ENCODE assay signal across 28 cellular contexts in the genomic region with DNA sequence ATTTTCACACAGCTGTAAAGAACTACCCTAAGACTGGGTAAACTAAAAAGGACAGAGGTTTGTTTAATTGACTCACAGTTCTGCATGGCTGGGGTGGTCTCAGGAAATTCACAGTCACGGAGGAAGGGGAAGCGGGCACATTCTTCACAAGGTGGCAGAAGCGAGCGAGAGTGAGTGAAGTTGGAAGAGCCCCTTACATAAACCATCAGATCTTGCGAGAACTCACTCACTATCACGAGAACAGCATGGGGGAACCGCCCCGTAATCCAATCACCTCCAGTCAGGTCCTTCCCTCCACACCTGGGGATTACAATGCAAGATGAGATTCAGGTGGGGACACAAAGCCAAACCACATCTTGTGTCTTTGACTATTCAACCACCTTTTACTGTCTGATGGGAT.
"Had no signal": no experiment of that assay in that cellular context is flagged by ENCODE, and none has a peak within 500 bp of the region (broad histone marks: within the 10 kb centered on the region; RNA-seq: fewer than 3 reads in every experiment).

No MANE protein-coding gene starts in this region.

- H3K36me3 ChIP-seq: left lung, lower lobe of right lung, neutrophil, right lobe of liver, stomach, thyroid gland, transverse colon, upper lobe of left lung, vagina had no signal

- ATAC-seq: left colon; left lung; lower lobe of right lung; natural killer cell treated with Interleukin-12 subunit alpha and Interleukin-12 subunit beta and Interleukin-15 and Interleukin-18, amount 100 ng/mL, for 72 hours; psoas muscle; right lobe of liver; stimulated activated naive B cell treated with anti-CD40 and anti-IgM and Interleukin-4, amounts not matched to agents 10 μg/mL and 1 μg/mL and 100 μg/mL, for 72 hours; stimulated activated naive CD8-positive, alpha-beta T cell treated with anti-CD3 and anti-CD28 coated beads, Interleukin-15, Interleukin-2, amounts not matched to agents 100 U/mL and 50 U/mL, for 24 hours had no signal

- H3K36me3 Mint-ChIP-seq: immature natural killer cell; mesothelial cell of epicardium; naive B cell; natural killer cell treated with Interleukin-12 subunit alpha and Interleukin-12 subunit beta and Interleukin-15 and Interleukin-18, amount 100 ng/mL, for 72 hours; stimulated activated naive B cell treated with anti-CD40 and anti-IgM and Interleukin-4, amounts not matched to agents 10 μg/mL and 1 μg/mL and 100 μg/mL, for 72 hours had no signal

- H3K27ac ChIP-seq: hepatocyte, left lung, lower lobe of right lung, neutrophil, parathyroid adenoma, psoas muscle, right lobe of liver, stomach, testis, thyroid gland, transverse colon, upper lobe of left lung, vagina had no signal

- H3K79me2 ChIP-seq: hepatocyte, parathyroid adenoma had no signal

- H3K9me3 Mint-ChIP-seq: mesothelial cell of epicardium; natural killer cell treated with Interleukin-12 subunit alpha and Interleukin-12 subunit beta and Interleukin-15 and Interleukin-18, amount 100 ng/mL, for 72 hours; neural crest cell had no signal

- H3K4me1 Mint-ChIP-seq: immature natural killer cell; mesothelial cell of epicardium; naive B cell; stimulated activated naive B cell treated with anti-CD40 and anti-IgM and Interleukin-4, amounts not matched to agents 10 μg/mL and 1 μg/mL and 100 μg/mL, for 72 hours had no signal

- DNase-seq: immature natural killer cell; kidney; left colon; left lung; lower lobe of right lung; mammary epithelial cell; mesenchymal stem cell; naive B cell; occipital lobe; psoas muscle; right lobe of liver; stimulated activated CD4-positive, alpha-beta T cell treated with anti-CD3 and anti-CD28 coated beads, Interleukin-1b, Interleukin-23, amount 100 ng/mL, for 48 hours; stimulated activated CD4-positive, alpha-beta T cell treated with anti-CD3 and anti-CD28 coated beads, Interleukin-4, amount 100 ng/mL, for 1 hour; stimulated activated naive B cell treated with anti-CD40 and anti-IgM and Interleukin-4, amounts not matched to agents 10 μg/mL and 1 μg/mL and 100 μg/mL, for 72 hours; stimulated activated naive CD8-positive, alpha-beta T cell treated with anti-CD3 and anti-CD28 coated beads, Interleukin-15, Interleukin-2, amounts not matched to agents 100 U/mL and 50 U/mL, for 24 hours; stomach; testis; thyroid gland; transverse colon; upper lobe of left lung had no signal

- H3K4me3 ChIP-seq: hepatocyte, left lung, lower lobe of right lung, psoas muscle, right lobe of liver, smooth muscle cell, stomach, testis, thyroid gland, transverse colon, upper lobe of left lung, vagina had no signal

- H3K4me3 Mint-ChIP-seq: immature natural killer cell; mesothelial cell of epicardium; naive B cell; natural killer cell treated with Interleukin-12 subunit alpha and Interleukin-12 subunit beta and Interleukin-15 and Interleukin-18, amount 100 ng/mL, for 72 hours; neural crest cell; stimulated activated naive B cell treated with anti-CD40 and anti-IgM and Interleukin-4, amounts not matched to agents 10 μg/mL and 1 μg/mL and 100 μg/mL, for 72 hours had no signal

- H3K27me3 ChIP-seq: hepatocyte, left lung, neutrophil, right lobe of liver, stomach, testis, thyroid gland, transverse colon, upper lobe of left lung, vagina had no signal

- H2AFZ ChIP-seq: hepatocyte, parathyroid adenoma had no signal

- H3K27me3 Mint-ChIP-seq: naive B cell; natural killer cell treated with Interleukin-12 subunit alpha and Interleukin-12 subunit beta and Interleukin-15 and Interleukin-18, amount 100 ng/mL, for 72 hours; stimulated activated naive B cell treated with anti-CD40 and anti-IgM and Interleukin-4, amounts not matched to agents 10 μg/mL and 1 μg/mL and 100 μg/mL, for 72 hours had no signal

- H3K4me1 ChIP-seq: left lung, lower lobe of right lung, parathyroid adenoma, psoas muscle, right lobe of liver, stomach, testis, thyroid gland, transverse colon, upper lobe of left lung, vagina had no signal

- H3K9me3 ChIP-seq: left lung, lower lobe of right lung, neutrophil, psoas muscle, right lobe of liver, stomach, testis, thyroid gland, transverse colon, upper lobe of left lung, vagina had no signal

- H3K27ac Mint-ChIP-seq: immature natural killer cell; mesothelial cell of epicardium; naive B cell; natural killer cell treated with Interleukin-12 subunit alpha and Interleukin-12 subunit beta and Interleukin-15 and Interleukin-18, amount 100 ng/mL, for 72 hours; stimulated activated naive B cell treated with anti-CD40 and anti-IgM and Interleukin-4, amounts not matched to agents 10 μg/mL and 1 μg/mL and 100 μg/mL, for 72 hours had no signal

- H3K4me2 ChIP-seq: hepatocyte, smooth muscle cell had no signal
